ENCODE assay signal across 21 cellular contexts in the genomic region with DNA sequence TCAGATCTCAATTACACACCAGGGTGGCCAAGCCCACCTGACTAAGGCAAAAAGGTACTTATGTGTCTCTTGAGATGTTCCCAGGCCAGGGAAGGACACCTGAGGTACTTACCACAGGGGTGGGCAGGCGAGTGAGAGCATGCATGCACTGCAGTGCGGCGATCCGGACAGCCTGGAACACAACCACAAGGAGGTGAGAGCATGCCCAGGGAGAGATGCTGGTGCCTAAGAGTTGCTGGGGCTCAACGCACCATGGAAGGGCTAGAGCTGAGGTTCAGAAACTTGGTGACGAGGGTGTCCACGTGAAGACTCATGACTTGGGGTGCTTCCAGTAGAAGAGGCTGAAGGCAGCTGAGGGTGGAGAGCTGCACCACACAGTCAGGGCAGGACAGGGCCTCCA. TPM values are rescaled to one million over a fixed set of nuclear protein-coding genes. Genes with fewer than 3 reads are reported as not detected.
A peak's percentile ranks its signal among the peaks of the same experiment; 100 is the strongest.
DNase-seq lines count a peak whose midpoint lies in the region; ATAC-seq, FAIRE-seq and TF ChIP-seq lines count a peak whose summit lies in the region.
"Had no signal": no experiment of that assay in that cellular context is flagged by ENCODE, and none has a peak within 500 bp of the region (broad histone marks: within the 10 kb centered on the region; RNA-seq: fewer than 3 reads in every experiment).

No MANE protein-coding gene starts in this region.

- DNase-seq in activated T-cell treated with anti-CD3 and anti-CD28 coated beads, Interleukin-2, amount 50 U/mL, for 24 hours = no peak
- DNase-seq in activated T-cell treated with anti-CD3 and anti-CD28 coated beads for 4 hours (no peak), activated B cell treated with CpG ODN at 0.5 μM for 24 hours (no peak), H1 (ENCODE audit: low read depth in 1 of 2, low spot score in 2 of 2) (no peak), colonic mucosa (no peak)
- no peak for DNase-seq in activated CD4-positive, alpha-beta T cell treated with anti-CD3 and anti-CD28 coated beads, Interleukin-2, amount 10 ng/mL, durations not matched to agents 7 days and 5 days
- DNase-seq: Calu3; CD4-positive, alpha-beta memory T cell; DMS53; EL; KBM-7; NCI-H1105 treated with DMSO at 0.1 percent for 48 hours; NCI-H1694; NCI-H2107; NCI-H510A; NCI-H748 treated with DMSO at 0.1 percent for 48 hours; NK-92 treated with Interleukin-12 subunit alpha and Interleukin-12 subunit beta, amount 100 ng/mL, for 24 hours; Peyer's patch had no signal

- H3K4ac ChIP-seq in H1 (replicated peaks; ENCODE audit: insufficient read length, low read depth, low read length) = no peak overlapping the region

- H3K79me1 ChIP-seq in H1 (ENCODE audit: low read depth, low read length) = no peaks in the 10 kb centered on the region; the same call in 1 of the 2 replicates

- no peak overlapping the region for H2BK15ac ChIP-seq in H1 (ENCODE audit: low read length)

- no peak overlapping the region for H4K91ac ChIP-seq in H1 (replicated peaks; ENCODE audit: insufficient read length, low read length)

- H3K79me2 ChIP-seq in H1 (ENCODE audit: control insufficient read depth in 1 of 2, insufficient read depth in 2 of 2, low read length in 2 of 2) = no peaks in the 10 kb centered on the region

- H3K27ac ChIP-seq in H1 (ENCODE audit: low read depth, low read length) (no peak overlapping the region), colonic mucosa (no peak overlapping the region)
- H3K27ac ChIP-seq: Peyer's patch had no signal

- no peak overlapping the region for H2AFZ ChIP-seq in H1 (ENCODE audit: low read length)

- H3K14ac ChIP-seq in H1 (ENCODE audit: insufficient read length) = no peak overlapping the region

- H3K23ac ChIP-seq in H1 (ENCODE audit: insufficient read length) = no peak overlapping the region

- peaks cover 26% of the 10 kb centered on the region for H3K4me1 Mint-ChIP-seq in activated T-cell treated with anti-CD3 and anti-CD28 coated beads, Interleukin-2, amount 50 U/mL, for 24 hours (ENCODE audit: low read depth)
- H3K4me1 Mint-ChIP-seq in activated B cell treated with CpG ODN at 0.5 μM for 24 hours = no peaks in the 10 kb centered on the region
- peaks cover 3% of the 10 kb centered on the region for H3K4me1 Mint-ChIP-seq in stimulated activated memory B cell treated with anti-CD40 and anti-IgM and Interleukin-4, amounts not matched to agents 10 μg/mL and 1 μg/mL and 100 μg/mL, for 72 hours
- H3K4me1 Mint-ChIP-seq in activated CD4-positive, alpha-beta T cell treated with anti-CD3 and anti-CD28 coated beads, Interleukin-2, amount 10 ng/mL, durations not matched to agents 7 days and 5 days = peaks cover 7% of the 10 kb centered on the region

- TF ChIP-seq CTCF in activated B cell treated with CpG ODN at 0.5 μM for 24 hours (IDR thresholded peaks at IDR 0.05) (no peak), H1 (IDR thresholded peaks at IDR 0.05; ENCODE audit: control extremely low read depth in 1 of 3, insufficient read depth in 1 of 3, low read depth in 1 of 3, low read length in 3 of 3) (no peak), colonic mucosa (IDR thresholded peaks at IDR 0.05) (no peak)

- no peaks in the 10 kb centered on the region for H3K4me1 ChIP-seq in H1 (replicated peaks in 1 of 4; ENCODE audit: control insufficient read depth in 3 of 4, insufficient read depth in 4 of 4, low read length in 3 of 4)
- no peaks in the 10 kb centered on the region for H3K4me1 ChIP-seq in colonic mucosa
- H3K4me1 ChIP-seq: Peyer's patch had no signal

- intact Hi-C loops in activated B cell treated with CpG ODN at 0.5 μM for 24 hours (cut with micrococcal nuclease) (no loop called here), colonic mucosa (cut with DNase I) (no loop called here)

- peak overlapping the region; percentile 53 for H3K27ac Mint-ChIP-seq in activated T-cell treated with anti-CD3 and anti-CD28 coated beads, Interleukin-2, amount 50 U/mL, for 24 hours
- peak overlapping the region; percentile 3 for H3K27ac Mint-ChIP-seq in activated B cell treated with CpG ODN at 0.5 μM for 24 hours
- H3K27ac Mint-ChIP-seq in stimulated activated memory B cell treated with anti-CD40 and anti-IgM and Interleukin-4, amounts not matched to agents 10 μg/mL and 1 μg/mL and 100 μg/mL, for 72 hours = peak overlapping the region; percentile 42
- H3K27ac Mint-ChIP-seq in activated CD4-positive, alpha-beta T cell treated with anti-CD3 and anti-CD28 coated beads, Interleukin-2, amount 10 ng/mL, durations not matched to agents 7 days and 5 days = no peak overlapping the region

- H2BK20ac ChIP-seq in H1 (ENCODE audit: low read length) = no peak overlapping the region

- H3K56ac ChIP-seq in H1 (replicated peaks; ENCODE audit: insufficient read length, low read depth, low read length) = no peak overlapping the region

- FAIRE-seq in H1 (lab: Jason Lieb, UNC) = no peak
- FAIRE-seq: GM12878 had no signal

- no peak overlapping the region for H3K4me2 ChIP-seq in H1 (ENCODE audit: insufficient read depth in 1 of 2, low read depth in 2 of 2, low read length in 2 of 2)

- H4K8ac ChIP-seq in H1 (ENCODE audit: extremely low read depth, insufficient read depth, low read length) = no peak overlapping the region

- no peak for TF ChIP-seq EP300 in H1 (IDR thresholded peaks at IDR 0.05; ENCODE audit: borderline replicate concordance in 1 of 2, low read depth in 2 of 2, low read length in 2 of 2)

- no peak overlapping the region for H2BK12ac ChIP-seq in H1 (ENCODE audit: low read depth, low read length)

- no peak overlapping the region for H3K9ac ChIP-seq in H1 (replicated peaks in 1 of 4; ENCODE audit: extremely low read depth in 1 of 4, low read depth in 3 of 4, low read length in 3 of 4)
- no peak overlapping the region for H3K9ac ChIP-seq in colonic mucosa (ENCODE audit: low read depth in 2 of 2, low read length in 2 of 2)

- H3K9me3 Mint-ChIP-seq in activated T-cell treated with anti-CD3 and anti-CD28 coated beads, Interleukin-2, amount 50 U/mL, for 24 hours = no peaks in the 10 kb centered on the region
- no peaks in the 10 kb centered on the region for H3K9me3 Mint-ChIP-seq in activated B cell treated with CpG ODN at 0.5 μM for 24 hours
- no peaks in the 10 kb centered on the region for H3K9me3 Mint-ChIP-seq in stimulated activated memory B cell treated with anti-CD40 and anti-IgM and Interleukin-4, amounts not matched to agents 10 μg/mL and 1 μg/mL and 100 μg/mL, for 72 hours
- no peaks in the 10 kb centered on the region for H3K9me3 Mint-ChIP-seq in activated CD4-positive, alpha-beta T cell treated with anti-CD3 and anti-CD28 coated beads, Interleukin-2, amount 10 ng/mL, durations not matched to agents 7 days and 5 days
- H3K9me3 Mint-ChIP-seq: CD4-positive, alpha-beta memory T cell had no signal

- H3K4me3 ChIP-seq in H1 (ENCODE audit: extremely low read depth in 1 of 4, insufficient read depth in 2 of 4, low read depth in 3 of 4, low read length in 4 of 4) (no peak overlapping the region), colonic mucosa (no peak overlapping the region)
- H3K4me3 ChIP-seq: GM12878, Peyer's patch had no signal

- no peak overlapping the region for H2BK120ac ChIP-seq in H1 (replicated peaks; ENCODE audit: low read depth, low read length)

- ATAC-seq in activated B cell treated with CpG ODN at 0.5 μM for 24 hours (ENCODE audit: low read depth) = no peak
- ATAC-seq in stimulated activated memory B cell treated with anti-CD40 and anti-IgM and Interleukin-4, amounts not matched to agents 10 μg/mL and 1 μg/mL and 100 μg/mL, for 72 hours = no peak
- ATAC-seq: GM12878, Right ventricle myocardium inferior had no signal

- H2BK5ac ChIP-seq in H1 (ENCODE audit: low read depth, low read length) = no peak overlapping the region

- no peaks in the 10 kb centered on the region for H3K23me2 ChIP-seq in H1 (ENCODE audit: low read depth, low read length)

- no peak overlapping the region for H4K5ac ChIP-seq in H1 (ENCODE audit: insufficient read length, low read depth, low read length)

- H3K36me3 Mint-ChIP-seq in activated T-cell treated with anti-CD3 and anti-CD28 coated beads, Interleukin-2, amount 50 U/mL, for 24 hours (ENCODE audit: low read depth) = peaks cover 99% of the 10 kb centered on the region
- peaks cover 86% of the 10 kb centered on the region for H3K36me3 Mint-ChIP-seq in activated B cell treated with CpG ODN at 0.5 μM for 24 hours (ENCODE audit: low read depth)
- peaks cover 49% of the 10 kb centered on the region for H3K36me3 Mint-ChIP-seq in stimulated activated memory B cell treated with anti-CD40 and anti-IgM and Interleukin-4, amounts not matched to agents 10 μg/mL and 1 μg/mL and 100 μg/mL, for 72 hours
- peaks cover 52% of the 10 kb centered on the region for H3K36me3 Mint-ChIP-seq in activated CD4-positive, alpha-beta T cell treated with anti-CD3 and anti-CD28 coated beads, Interleukin-2, amount 10 ng/mL, durations not matched to agents 7 days and 5 days (ENCODE audit: low read depth)

- no peak overlapping the region for H2AK5ac ChIP-seq in H1 (ENCODE audit: low read depth, low read length)

- H3K27me3 ChIP-seq in H1 (replicated peaks in 1 of 4; ENCODE audit: control insufficient read depth in 3 of 4, extremely low read depth in 1 of 4, insufficient read depth in 3 of 4, low read length in 3 of 4) = no peaks in the 10 kb centered on the region
- H3K27me3 ChIP-seq in colonic mucosa = no peaks in the 10 kb centered on the region
- H3K27me3 ChIP-seq: Peyer's patch had no signal

- TF ChIP-seq POLR2A in H1 (IDR thresholded peaks at IDR 0.05; ENCODE audit: control extremely low read depth in 1 of 2, low read depth in 2 of 2, low read length in 2 of 2) = no peak

- H3K9me3 ChIP-seq in H1 (ENCODE audit: insufficient read depth in 2 of 2, low read depth in 1 of 2, low read length in 1 of 2) (peaks cover 0 to 2% of the 10 kb centered on the region in 2 experiments; a peak in 1 of 4 replicates), colonic mucosa (no peaks in the 10 kb centered on the region)
- H3K9me3 ChIP-seq: Peyer's patch had no signal

- peaks cover 0 to 9% of the 10 kb centered on the region in 2 experiments for H4K20me1 ChIP-seq in H1 (replicated peaks in 1 of 2; ENCODE audit: control insufficient read depth in 1 of 2, insufficient read depth in 2 of 2, low read length in 2 of 2)

- H3K18ac ChIP-seq in H1 (ENCODE audit: extremely low read depth, low read length) = no peak overlapping the region

- H3K36me3 ChIP-seq in H1 (ENCODE audit: control insufficient read depth in 2 of 4, insufficient read depth in 4 of 4, low read length in 3 of 4) = peaks cover 40 to 93% (median 77%) of the 10 kb centered on the region in 4 experiments
- peaks cover 37% of the 10 kb centered on the region for H3K36me3 ChIP-seq in colonic mucosa

- H3K4me3 Mint-ChIP-seq in activated T-cell treated with anti-CD3 and anti-CD28 coated beads, Interleukin-2, amount 50 U/mL, for 24 hours = no peak overlapping the region
- no peak overlapping the region for H3K4me3 Mint-ChIP-seq in activated B cell treated with CpG ODN at 0.5 μM for 24 hours
- no peak overlapping the region for H3K4me3 Mint-ChIP-seq in stimulated activated memory B cell treated with anti-CD40 and anti-IgM and Interleukin-4, amounts not matched to agents 10 μg/mL and 1 μg/mL and 100 μg/mL, for 72 hours
- no peak overlapping the region for H3K4me3 Mint-ChIP-seq in activated CD4-positive, alpha-beta T cell treated with anti-CD3 and anti-CD28 coated beads, Interleukin-2, amount 10 ng/mL, durations not matched to agents 7 days and 5 days
- H3K4me3 Mint-ChIP-seq: CD4-positive, alpha-beta memory T cell had no signal

- no peak for TF ChIP-seq RAD21 in H1 (IDR thresholded peaks at IDR 0.05 in 1 of 2, conservative IDR thresholded peaks at IDR 0.05 in 1 of 2; ENCODE audit: low read depth in 2 of 2, low read length in 2 of 2)

- POLR2A ChIA-PET in activated B cell treated with CpG ODN at 0.5 μM for 24 hours (lab: Charles Lee) (no interaction called here), H1 (lab: Charles Lee; ENCODE audit: partially characterized antibody) (interaction anchor here (1.3 to 13.1 kb wide), 5 partner anchors 6 to 94 kb away, joined by 3 to 105 read pairs (median 12); no protein-coding TSS in a partner anchor)
- POLR2A ChIA-PET in activated CD4-positive, alpha-beta T cell treated with anti-CD3 and anti-CD28 coated beads, Interleukin-2, amount 10 ng/mL, durations not matched to agents 7 days and 5 days (lab: Charles Lee) = no interaction called here

- CTCF ChIA-PET in activated B cell treated with CpG ODN at 0.5 μM for 24 hours (lab: Charles Lee) = no interaction called here
- CTCF ChIA-PET in H1 (lab: Charles Lee; ENCODE audit: partially characterized antibody) = interaction anchor here (1.1 to 1.2 kb wide), 3 partner anchors 23 to 113 kb away, joined by 4 read pairs; no protein-coding TSS in a partner anchor
- CTCF ChIA-PET in activated CD4-positive, alpha-beta T cell treated with anti-CD3 and anti-CD28 coated beads, Interleukin-2, amount 10 ng/mL, durations not matched to agents 7 days and 5 days (lab: Charles Lee) = interaction anchor here (1.0 to 1.1 kb wide), 2 partner anchors 9 to 54 kb away, joined by 4 read pairs; no protein-coding TSS in a partner anchor

- no peaks in the 10 kb centered on the region for H3K27me3 Mint-ChIP-seq in activated T-cell treated with anti-CD3 and anti-CD28 coated beads, Interleukin-2, amount 50 U/mL, for 24 hours
- H3K27me3 Mint-ChIP-seq in activated B cell treated with CpG ODN at 0.5 μM for 24 hours = no peaks in the 10 kb centered on the region
- no peaks in the 10 kb centered on the region for H3K27me3 Mint-ChIP-seq in stimulated activated memory B cell treated with anti-CD40 and anti-IgM and Interleukin-4, amounts not matched to agents 10 μg/mL and 1 μg/mL and 100 μg/mL, for 72 hours
- H3K27me3 Mint-ChIP-seq in activated CD4-positive, alpha-beta T cell treated with anti-CD3 and anti-CD28 coated beads, Interleukin-2, amount 10 ng/mL, durations not matched to agents 7 days and 5 days = no peaks in the 10 kb centered on the region
- H3K27me3 Mint-ChIP-seq: CD4-positive, alpha-beta memory T cell had no signal

- WGBS in H1 (ENCODE audit: extremely low coverage in 1 of 2, insufficient coverage in 1 of 2, insufficient read length in 1 of 2, insufficient replicate concordance in 2 of 2, low coverage in 1 of 2, low lambda C conversion rate in 2 of 2, missing lambda C conversion rate in 1 of 2), 2 experiments = 90% methylated on average over 7 of the region's 7 CpGs; no CpG with 5 or more reads in 1 of the 2 experiments

RNA-seq across cellular contexts. Expression of a gene that starts 13.1 kb away (rescaled TPM):
- total RNA-seq in activated B cell treated with CpG ODN at 0.5 μM for 24 hours = 39.0 and 40.6 TPM in 2 replicates
- 45.9 and 50.4 TPM in 2 replicates for total RNA-seq in H1 (2021; fragmentation: NEBNext Ultra II Directional; extraction: Animal tissue kit (Norgen Biotek cat#: 25700))
- 108 and 127 TPM in 2 replicates for polyA plus RNA-seq in H1 (2011; rRNA removed)
- polyA plus RNA-seq in H1 (2011; cell fraction: cytosol; rRNA removed) = 76.0 TPM
- 84.2 TPM for polyA plus RNA-seq in H1 (2011; cell fraction: nucleus; rRNA removed)
- 31.8 to 50.0 TPM (median 46.4 TPM) in 4 replicates for polyA plus RNA-seq in H1 (2012, experiment 1 of 2)
- 59.6 TPM for polyA plus RNA-seq in H1 (2012, experiment 2 of 2)
- polyA plus RNA-seq in H1 (2013, experiment 1 of 2) = 39.2 TPM
- 45.5 TPM for polyA plus RNA-seq in H1 (2013, experiment 2 of 2)
- polyA minus RNA-seq in H1 (2011; rRNA and poly(A)+ RNA removed) = 130 and 144 TPM in 2 replicates
- polyA minus RNA-seq in H1 (2011; cell fraction: cytosol; rRNA and poly(A)+ RNA removed) = 39.4 TPM
- 43.8 TPM for polyA minus RNA-seq in H1 (2011; cell fraction: nucleus; rRNA and poly(A)+ RNA removed)
- 10 to 100 TPM; 38.5 to 39.3 TPM for total RNA-seq in activated CD4-positive, alpha-beta T cell treated with anti-CD3 and anti-CD28 coated beads, Interleukin-2, amount 10 ng/mL, durations not matched to agents 7 days and 5 days
- 10 to 100 TPM; 31.4 to 57.0 TPM for total RNA-seq in colonic mucosa

RNA-seq across cellular contexts. Expression of a gene that starts 13.3 kb away (rescaled TPM):
- total RNA-seq in activated B cell treated with CpG ODN at 0.5 μM for 24 hours (47.4 and 53.8 TPM in 2 replicates), colonic mucosa (10 to 100 TPM; 22.5 to 35.5 TPM)
- 52.1 and 53.6 TPM in 2 replicates for total RNA-seq in H1 (2021; fragmentation: NEBNext Ultra II Directional; extraction: Animal tissue kit (Norgen Biotek cat#: 25700))
- 58.6 and 68.1 TPM in 2 replicates for polyA plus RNA-seq in H1 (2011; rRNA removed)
- 72.7 TPM for polyA plus RNA-seq in H1 (2011; cell fraction: cytosol; rRNA removed)
- polyA plus RNA-seq in H1 (2011; cell fraction: nucleus; rRNA removed) = 42.4 TPM
- 50.5 to 77.6 TPM (median 73.8 TPM) in 4 replicates for polyA plus RNA-seq in H1 (2012, experiment 1 of 2)
- 47.3 TPM for polyA plus RNA-seq in H1 (2012, experiment 2 of 2)
- 77.0 TPM for polyA plus RNA-seq in H1 (2013, experiment 1 of 2)
- 75.8 TPM for polyA plus RNA-seq in H1 (2013, experiment 2 of 2)
- polyA minus RNA-seq in H1 (2011; rRNA and poly(A)+ RNA removed) = 33.8 and 42.0 TPM in 2 replicates
- 25.1 TPM for polyA minus RNA-seq in H1 (2011; cell fraction: cytosol; rRNA and poly(A)+ RNA removed)
- polyA minus RNA-seq in H1 (2011; cell fraction: nucleus; rRNA and poly(A)+ RNA removed) = 29.0 TPM
- 10 to 100 TPM; 45.5 to 50.0 TPM for total RNA-seq in activated CD4-positive, alpha-beta T cell treated with anti-CD3 and anti-CD28 coated beads, Interleukin-2, amount 10 ng/mL, durations not matched to agents 7 days and 5 days

RNA-seq across cellular contexts. Expression of a gene that starts 33.1 kb away (rescaled TPM):
- total RNA-seq in activated B cell treated with CpG ODN at 0.5 μM for 24 hours (162 and 166 TPM in 2 replicates), colonic mucosa (100 to 1,000 TPM; 392 to 453 TPM)
- 799 and 819 TPM in 2 replicates for total RNA-seq in H1 (2021; fragmentation: NEBNext Ultra II Directional; extraction: Animal tissue kit (Norgen Biotek cat#: 25700))
- 791 and 833 TPM in 2 replicates for polyA plus RNA-seq in H1 (2011; rRNA removed)
- polyA plus RNA-seq in H1 (2011; cell fraction: cytosol; rRNA removed) = 909 TPM
- 630 TPM for polyA plus RNA-seq in H1 (2011; cell fraction: nucleus; rRNA removed)
- 719 to 965 TPM (median 896 TPM) in 4 replicates for polyA plus RNA-seq in H1 (2012, experiment 1 of 2)
- polyA plus RNA-seq in H1 (2012, experiment 2 of 2) = 930 TPM
- polyA plus RNA-seq in H1 (2013, experiment 1 of 2) = 506 TPM
- 517 TPM for polyA plus RNA-seq in H1 (2013, experiment 2 of 2)
- 827 and 845 TPM in 2 replicates for polyA minus RNA-seq in H1 (2011; rRNA and poly(A)+ RNA removed)
- 449 TPM for polyA minus RNA-seq in H1 (2011; cell fraction: cytosol; rRNA and poly(A)+ RNA removed)
- 305 TPM for polyA minus RNA-seq in H1 (2011; cell fraction: nucleus; rRNA and poly(A)+ RNA removed)
- 100 to 1,000 TPM; 380 to 406 TPM for total RNA-seq in activated CD4-positive, alpha-beta T cell treated with anti-CD3 and anti-CD28 coated beads, Interleukin-2, amount 10 ng/mL, durations not matched to agents 7 days and 5 days

RNA-seq across cellular contexts. Expression of a gene that starts 39.1 kb away (rescaled TPM):
- 83.0 and 89.2 TPM in 2 replicates for total RNA-seq in activated B cell treated with CpG ODN at 0.5 μM for 24 hours
- 128 and 130 TPM in 2 replicates for total RNA-seq in H1 (2021; fragmentation: NEBNext Ultra II Directional; extraction: Animal tissue kit (Norgen Biotek cat#: 25700))
- 221 and 228 TPM in 2 replicates for polyA plus RNA-seq in H1 (2011; rRNA removed)
- polyA plus RNA-seq in H1 (2011; cell fraction: cytosol; rRNA removed) = 183 TPM
- polyA plus RNA-seq in H1 (2011; cell fraction: nucleus; rRNA removed) = 470 TPM
- polyA plus RNA-seq in H1 (2012, experiment 1 of 2) = 107 to 133 TPM (median 128 TPM) in 4 replicates
- polyA plus RNA-seq in H1 (2012, experiment 2 of 2) = 131 TPM
- 125 TPM for polyA plus RNA-seq in H1 (2013, experiment 1 of 2)
- 122 TPM for polyA plus RNA-seq in H1 (2013, experiment 2 of 2)
- 326 and 376 TPM in 2 replicates for polyA minus RNA-seq in H1 (2011; rRNA and poly(A)+ RNA removed)
- polyA minus RNA-seq in H1 (2011; cell fraction: cytosol; rRNA and poly(A)+ RNA removed) = 92.1 TPM
- 160 TPM for polyA minus RNA-seq in H1 (2011; cell fraction: nucleus; rRNA and poly(A)+ RNA removed)
- 10 to 100 TPM; 64.7 to 68.6 TPM for total RNA-seq in activated CD4-positive, alpha-beta T cell treated with anti-CD3 and anti-CD28 coated beads, Interleukin-2, amount 10 ng/mL, durations not matched to agents 7 days and 5 days
- total RNA-seq in colonic mucosa = 10 to 100 TPM; 43.7 to 62.2 TPM

RNA-seq across cellular contexts. Expression of a gene that starts 39.6 kb away (rescaled TPM):
- total RNA-seq in activated B cell treated with CpG ODN at 0.5 μM for 24 hours (0.91 and 1.0 TPM in 2 replicates), colonic mucosa (1 to 10 TPM; 1.8 to 3.2 TPM)
- 22.3 and 23.1 TPM in 2 replicates for total RNA-seq in H1 (2021; fragmentation: NEBNext Ultra II Directional; extraction: Animal tissue kit (Norgen Biotek cat#: 25700))
- 36.2 and 48.8 TPM in 2 replicates for polyA plus RNA-seq in H1 (2011; rRNA removed)
- polyA plus RNA-seq in H1 (2011; cell fraction: cytosol; rRNA removed) = 32.2 TPM
- polyA plus RNA-seq in H1 (2011; cell fraction: nucleus; rRNA removed) = 27.8 TPM
- polyA plus RNA-seq in H1 (2012, experiment 1 of 2) = 11.7 to 21.5 TPM (median 19.8 TPM) in 4 replicates
- polyA plus RNA-seq in H1 (2012, experiment 2 of 2) = 25.5 TPM
- 17.5 TPM for polyA plus RNA-seq in H1 (2013, experiment 1 of 2)
- 17.5 TPM for polyA plus RNA-seq in H1 (2013, experiment 2 of 2)
- polyA minus RNA-seq in H1 (2011; rRNA and poly(A)+ RNA removed) = 6.4 and 7.2 TPM in 2 replicates
- 15.3 TPM for polyA minus RNA-seq in H1 (2011; cell fraction: cytosol; rRNA and poly(A)+ RNA removed)
- 10.8 TPM for polyA minus RNA-seq in H1 (2011; cell fraction: nucleus; rRNA and poly(A)+ RNA removed)
- total RNA-seq in activated CD4-positive, alpha-beta T cell treated with anti-CD3 and anti-CD28 coated beads, Interleukin-2, amount 10 ng/mL, durations not matched to agents 7 days and 5 days = under 1 TPM; 0.50 to 0.72 TPM
